10 cellular contexts compared by ENCODE assay signal in genomic region chr2:191845248-191845715, GRCh38. TPM values are rescaled to one million over a fixed set of nuclear protein-coding genes. Genes with fewer than 3 reads are reported as not detected.
DNase-seq lines count a peak whose midpoint lies in the region; FAIRE-seq and TF ChIP-seq lines count a peak whose summit lies in the region.
"Had no signal": no experiment of that assay in that cellular context is flagged by ENCODE, and none has a peak within 500 bp of the region (broad histone marks: within the 10 kb centered on the region; RNA-seq: fewer than 3 reads in every experiment).

No MANE protein-coding gene starts in this region.

- H3K27me3 Mint-ChIP-seq in activated T-cell treated with anti-CD3 and anti-CD28 coated beads, Interleukin-2, amount 50 U/mL, for 24 hours: peaks cover 47% of the 10 kb centered on the region

- DNase-seq in RPMI7951 (ENCODE audit: low read depth) (peak; percentile 56), urothelium cell line (ENCODE audit: low spot score) (peak; percentile 42), MM.1S (no peak), HuH-7.5 (ENCODE audit: low spot score) (no peak)
- no peak for DNase-seq in activated T-cell treated with anti-CD3 and anti-CD28 coated beads, Interleukin-2, amount 50 U/mL, for 24 hours
- DNase-seq: activated naive CD4-positive, alpha-beta T cell; NCI-H1105 treated with DMSO at 0.1 percent for 48 hours; stimulated activated CD4-positive, alpha-beta T cell treated with anti-CD3 and anti-CD28 coated beads, Interleukin-15, amount 100 ng/mL, for 24 hours had no signal

- H3K36me3 ChIP-seq in esophagus (ENCODE audit: control insufficient read depth in 2 of 2, insufficient read depth in 2 of 2, low read length in 1 of 2): no peaks in the 10 kb centered on the region
- no peaks in the 10 kb centered on the region for H3K36me3 ChIP-seq in mucosa of stomach (ENCODE audit: control insufficient read depth, insufficient read depth, low read length)
- H3K36me3 ChIP-seq in MM.1S (replicated peaks; ENCODE audit: insufficient read depth, low read length): no peaks in the 10 kb centered on the region

- H3K79me2 ChIP-seq in MM.1S (ENCODE audit: low read length): no peaks in the 10 kb centered on the region

- H3K4me1 Mint-ChIP-seq in activated T-cell treated with anti-CD3 and anti-CD28 coated beads, Interleukin-2, amount 50 U/mL, for 24 hours (ENCODE audit: low read depth): peaks cover 11% of the 10 kb centered on the region

- H4K20me1 ChIP-seq in MM.1S (ENCODE audit: insufficient read depth, low read length): no peaks in the 10 kb centered on the region

- no peak for TF ChIP-seq CTCF in MM.1S (IDR thresholded peaks at IDR 0.05; ENCODE audit: low read length)

- 13 to 15% methylated on average over 9 of the region's 9 CpGs for WGBS in esophagus, 2 donors

- no peak for FAIRE-seq in urothelium cell line (lab: Jason Lieb, UNC)

- peak overlapping the region; percentile 60 to 76 for H3K27ac ChIP-seq in esophagus (ENCODE audit: low read depth in 2 of 2, low read length in 1 of 2)
- no peak overlapping the region for H3K27ac ChIP-seq in MM.1S (ENCODE audit: low read length)

- H3K27me3 ChIP-seq in esophagus (ENCODE audit: control insufficient read depth in 1 of 2, insufficient read depth in 2 of 2, low read length in 2 of 2) (no peaks in the 10 kb centered on the region), mucosa of stomach (ENCODE audit: control insufficient read depth, insufficient read depth, low read length) (no peaks in the 10 kb centered on the region), MM.1S (replicated peaks; ENCODE audit: insufficient read depth, low read length) (no peaks in the 10 kb centered on the region)

- no peak overlapping the region for H3K4me3 Mint-ChIP-seq in activated T-cell treated with anti-CD3 and anti-CD28 coated beads, Interleukin-2, amount 50 U/mL, for 24 hours

- no peaks in the 10 kb centered on the region for H3K9me2 ChIP-seq in MM.1S (replicated peaks; ENCODE audit: insufficient read depth, low read length)

- H3K9me3 Mint-ChIP-seq in activated T-cell treated with anti-CD3 and anti-CD28 coated beads, Interleukin-2, amount 50 U/mL, for 24 hours: no peaks in the 10 kb centered on the region

- peak overlapping the region; percentile 35 for H3K9ac ChIP-seq in mucosa of stomach (ENCODE audit: low read length)
- no peak overlapping the region for H3K9ac ChIP-seq in MM.1S (ENCODE audit: low read length)

- no peaks in the 10 kb centered on the region for H3K4me1 ChIP-seq in esophagus (ENCODE audit: control insufficient read depth in 2 of 2, insufficient read depth in 2 of 2, low read length in 1 of 2)
- H3K4me1 ChIP-seq in mucosa of stomach (ENCODE audit: control insufficient read depth, insufficient read depth, low read length): peaks cover 10% of the 10 kb centered on the region
- H3K4me1 ChIP-seq in MM.1S (ENCODE audit: low read length): no peaks in the 10 kb centered on the region

- H3F3A ChIP-seq in MM.1S (ENCODE audit: insufficient read depth, low read length): no peaks in the 10 kb centered on the region

- H3K4me2 ChIP-seq in MM.1S (ENCODE audit: low read depth, low read length): no peak overlapping the region

- H3K4me3 ChIP-seq in esophagus (ENCODE audit: low read depth in 1 of 2, low read length in 2 of 2) (peak overlapping the region; percentile 50 to 73), mucosa of stomach (ENCODE audit: low read length) (peak overlapping the region; percentile 4), MM.1S (ENCODE audit: low read length) (no peak overlapping the region)

- no peak overlapping the region for H2AFZ ChIP-seq in MM.1S (ENCODE audit: low read length)

- H3K36me3 Mint-ChIP-seq in activated T-cell treated with anti-CD3 and anti-CD28 coated beads, Interleukin-2, amount 50 U/mL, for 24 hours (ENCODE audit: low read depth): no peaks in the 10 kb centered on the region

- no peak overlapping the region for H3K27ac Mint-ChIP-seq in activated T-cell treated with anti-CD3 and anti-CD28 coated beads, Interleukin-2, amount 50 U/mL, for 24 hours

- no peaks in the 10 kb centered on the region for H3K9me3 ChIP-seq in esophagus (ENCODE audit: control insufficient read depth in 2 of 2, insufficient read depth in 1 of 2, low read depth in 1 of 2, low read length in 1 of 2)
- no peaks in the 10 kb centered on the region for H3K9me3 ChIP-seq in mucosa of stomach (ENCODE audit: control insufficient read depth, low read length)
- no peaks in the 10 kb centered on the region for H3K9me3 ChIP-seq in MM.1S (replicated peaks; ENCODE audit: insufficient read depth, low read length)

RNA-seq across cellular contexts. Expression of gene CAVIN2, which starts 1.6 kb away (rescaled TPM):
- not detected in 2 replicates for total RNA-seq in RPMI7951 (2014; rRNA removed; shearing (Covaris generic))
- polyA plus RNA-seq in esophagus: 10 to 100 TPM in 1 of 2 donors, 1 to 10 TPM in 1; 6.5 to 11.1 TPM

Comparison
In these comparisons a context has a peak if more than half of its experiments do, and no peak if none do; other contexts are left out.
1. DNase-seq: peak in RPMI7951 (single experiment) and urothelium cell line (single experiment); none in activated T-cell treated with anti-CD3 and anti-CD28 coated beads, Interleukin-2, amount 50 U/mL, for 24 hours (single experiment), MM.1S (single experiment) and HuH-7.5 (single experiment).